ENCODE assay signal across 13 cellular contexts in the genomic region with DNA sequence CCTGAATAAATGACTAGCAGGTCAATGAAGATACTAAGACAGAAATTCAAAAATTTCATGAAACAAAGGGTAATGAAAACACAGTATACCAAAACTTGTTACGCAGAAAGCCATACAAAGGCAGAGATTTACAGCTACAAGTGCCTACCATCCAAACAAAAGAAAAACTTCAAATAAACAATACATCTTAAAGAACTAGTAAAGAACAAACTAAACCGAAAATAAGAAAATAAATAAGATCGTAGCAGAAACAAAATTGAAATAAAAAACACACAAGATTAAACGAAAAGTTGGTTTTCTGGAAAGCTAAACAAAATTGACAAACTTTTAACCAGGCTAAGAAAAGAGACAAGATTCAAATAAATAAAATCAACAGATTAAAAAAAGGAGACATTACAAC. TPM values are rescaled to one million over a fixed set of nuclear protein-coding genes. Genes with fewer than 3 reads are reported as not detected.
DNase-seq lines count a peak whose midpoint lies in the region; ATAC-seq and TF ChIP-seq lines count a peak whose summit lies in the region.
"Not testable (repeated sequence)": the region's sequence is repeated elsewhere in the genome, so short reads cannot be mapped to it uniquely, and the experiment has no call there.
"Had no signal": no experiment of that assay in that cellular context is flagged by ENCODE, and none has a peak within 500 bp of the region (broad histone marks: within the 10 kb centered on the region; RNA-seq: fewer than 3 reads in every experiment).

No MANE protein-coding gene starts in this region.

- H2AFZ ChIP-seq in Loucy (ENCODE audit: low read length); neural progenitor cell (replicated peaks): not testable (repeated sequence)

- H3K27me3 Mint-ChIP-seq in activated T-helper 1 cell treated with anti-CD3 and anti-CD28 coated beads, Interleukin-12 subunit alpha, Interleukin-12 subunit beta, Interleukin-2, Interleukin-4 antibody, amounts not matched to agents 30 ng/mL and 10 ng/mL and 1 ng/mL, durations not matched to agents 14 hours and 24 hours and 36 hours (ENCODE audit: insufficient read depth); activated naive CD8-positive, alpha-beta T cell treated with anti-CD3 and anti-CD28 coated beads, Interleukin-2, amount 10 ng/mL, durations not matched to agents 7 days and 5 days; immature natural killer cell (ENCODE audit: low read depth in 3 of 3); natural killer cell (ENCODE audit: low read depth in 2 of 2); neural progenitor cell (ENCODE audit: insufficient read depth, low read depth): not testable (repeated sequence)

- H3K27me3 ChIP-seq in BLaER1; Loucy (ENCODE audit: insufficient read depth, low read length, poor library complexity, severe bottlenecking); neural progenitor cell: not testable (repeated sequence)

- H3K27ac Mint-ChIP-seq in activated T-helper 1 cell treated with anti-CD3 and anti-CD28 coated beads, Interleukin-12 subunit alpha, Interleukin-12 subunit beta, Interleukin-2, Interleukin-4 antibody, amounts not matched to agents 30 ng/mL and 10 ng/mL and 1 ng/mL, durations not matched to agents 14 hours and 24 hours and 36 hours; activated naive CD8-positive, alpha-beta T cell treated with anti-CD3 and anti-CD28 coated beads, Interleukin-2, amount 10 ng/mL, durations not matched to agents 7 days and 5 days; immature natural killer cell; natural killer cell; neural progenitor cell: not testable (repeated sequence)

- H3F3A ChIP-seq in Loucy (ENCODE audit: low read depth); neural progenitor cell (ENCODE audit: low read depth): not testable (repeated sequence)

- peaks cover 63% of the 10 kb centered on the region for H3K79me2 ChIP-seq in Loucy (ENCODE audit: insufficient read depth, low read length)
- peaks cover 32% of the 10 kb centered on the region for H3K79me2 ChIP-seq in neural progenitor cell (ENCODE audit: low read depth)

- TF ChIP-seq CTCF in Loucy (conservative IDR thresholded peaks at IDR 0.05; ENCODE audit: low read length); natural killer cell (IDR thresholded peaks at IDR 0.05); neural progenitor cell (IDR thresholded peaks at IDR 0.05): not testable (repeated sequence)

- intact Hi-C loops in activated T-helper 1 cell treated with anti-CD3 and anti-CD28 coated beads, Interleukin-12 subunit alpha, Interleukin-12 subunit beta, Interleukin-2, Interleukin-4 antibody, amounts not matched to agents 30 ng/mL and 10 ng/mL and 1 ng/mL, durations not matched to agents 14 hours and 24 hours and 36 hours (cut with micrococcal nuclease); natural killer cell (cut with micrococcal nuclease): not testable (repeated sequence)

- H3K4me3 Mint-ChIP-seq in activated T-helper 1 cell treated with anti-CD3 and anti-CD28 coated beads, Interleukin-12 subunit alpha, Interleukin-12 subunit beta, Interleukin-2, Interleukin-4 antibody, amounts not matched to agents 30 ng/mL and 10 ng/mL and 1 ng/mL, durations not matched to agents 14 hours and 24 hours and 36 hours = peak overlapping the region; percentile 51
- peak overlapping the region; percentile 2 for H3K4me3 Mint-ChIP-seq in activated naive CD8-positive, alpha-beta T cell treated with anti-CD3 and anti-CD28 coated beads, Interleukin-2, amount 10 ng/mL, durations not matched to agents 7 days and 5 days
- peak overlapping the region in 3 of 5 donors; percentile 40 to 53 (median 53) for H3K4me3 Mint-ChIP-seq in immature natural killer cell
- peak overlapping the region; percentile 73 for H3K4me3 Mint-ChIP-seq in natural killer cell
- H3K4me3 Mint-ChIP-seq in neural progenitor cell = peak overlapping the region; percentile 41

- DNase-seq in activated T-helper 1 cell treated with anti-CD3 and anti-CD28 coated beads, Interleukin-12 subunit alpha, Interleukin-12 subunit beta, Interleukin-2, Interleukin-4 antibody, amounts not matched to agents 30 ng/mL and 10 ng/mL and 1 ng/mL, durations not matched to agents 14 hours and 24 hours and 36 hours (ENCODE audit: low spot score); activated naive CD8-positive, alpha-beta T cell treated with anti-CD3 and anti-CD28 coated beads, Interleukin-2, amount 10 ng/mL, durations not matched to agents 7 days and 5 days; immature natural killer cell; natural killer cell; neural progenitor cell (ENCODE audit: low spot score): not testable (repeated sequence)

- H3K9me3 Mint-ChIP-seq in activated T-helper 1 cell treated with anti-CD3 and anti-CD28 coated beads, Interleukin-12 subunit alpha, Interleukin-12 subunit beta, Interleukin-2, Interleukin-4 antibody, amounts not matched to agents 30 ng/mL and 10 ng/mL and 1 ng/mL, durations not matched to agents 14 hours and 24 hours and 36 hours; activated naive CD8-positive, alpha-beta T cell treated with anti-CD3 and anti-CD28 coated beads, Interleukin-2, amount 10 ng/mL, durations not matched to agents 7 days and 5 days; immature natural killer cell; natural killer cell; neural progenitor cell: not testable (repeated sequence)

- H3K4me3 ChIP-seq in BLaER1, neural progenitor cell: not testable (repeated sequence)
- H3K4me3 ChIP-seq in Loucy (ENCODE audit: low read length, poor library complexity, severe bottlenecking) = peak overlapping the region; percentile 56

- H3K4me2 ChIP-seq in BLaER1 = peak overlapping the region; percentile 32
- H3K4me2 ChIP-seq in Loucy (ENCODE audit: low read depth, low read length, poor library complexity, severe bottlenecking) = peak overlapping the region; percentile 59
- not testable (repeated sequence) for H3K4me2 ChIP-seq in neural progenitor cell

- peaks cover 12% of the 10 kb centered on the region for H3K4me1 ChIP-seq in BLaER1
- not testable (repeated sequence) for H3K4me1 ChIP-seq in Loucy (ENCODE audit: insufficient read depth, low read length, poor library complexity, severe bottlenecking); neural progenitor cell

- not testable (repeated sequence) for ATAC-seq in activated naive CD8-positive, alpha-beta T cell treated with anti-CD3 and anti-CD28 coated beads, Interleukin-2, amount 10 ng/mL, durations not matched to agents 7 days and 5 days (ENCODE audit: low read depth); natural killer cell

- peaks cover 37% of the 10 kb centered on the region for H3K36me3 ChIP-seq in BLaER1
- not testable (repeated sequence) for H3K36me3 ChIP-seq in Loucy (ENCODE audit: insufficient read depth, low read length); neural progenitor cell

- H3K9ac ChIP-seq in BLaER1, neural progenitor cell: not testable (repeated sequence)
- peak overlapping the region; percentile 27 for H3K9ac ChIP-seq in Loucy (ENCODE audit: low read depth, low read length, poor library complexity, severe bottlenecking)

- peaks cover 20% of the 10 kb centered on the region for H3K4me1 Mint-ChIP-seq in activated T-helper 1 cell treated with anti-CD3 and anti-CD28 coated beads, Interleukin-12 subunit alpha, Interleukin-12 subunit beta, Interleukin-2, Interleukin-4 antibody, amounts not matched to agents 30 ng/mL and 10 ng/mL and 1 ng/mL, durations not matched to agents 14 hours and 24 hours and 36 hours (ENCODE audit: low read depth)
- peaks cover 17% of the 10 kb centered on the region for H3K4me1 Mint-ChIP-seq in activated naive CD8-positive, alpha-beta T cell treated with anti-CD3 and anti-CD28 coated beads, Interleukin-2, amount 10 ng/mL, durations not matched to agents 7 days and 5 days
- H3K4me1 Mint-ChIP-seq in immature natural killer cell (peaks cover 23 to 25% of the 10 kb centered on the region in 2 donors), natural killer cell (peaks cover 16 to 34% of the 10 kb centered on the region in 2 donors)
- not testable (repeated sequence) for H3K4me1 Mint-ChIP-seq in neural progenitor cell

- not testable (repeated sequence) for H3K9me2 ChIP-seq in Loucy (replicated peaks; ENCODE audit: low read depth, low read length)

- POLR2A ChIA-PET in activated naive CD8-positive, alpha-beta T cell treated with anti-CD3 and anti-CD28 coated beads, Interleukin-2, amount 10 ng/mL, durations not matched to agents 7 days and 5 days (lab: Charles Lee) = not testable (repeated sequence)

- not testable (repeated sequence) for H3K27ac ChIP-seq in BLaER1, neural progenitor cell

- H3K36me3 Mint-ChIP-seq in activated T-helper 1 cell treated with anti-CD3 and anti-CD28 coated beads, Interleukin-12 subunit alpha, Interleukin-12 subunit beta, Interleukin-2, Interleukin-4 antibody, amounts not matched to agents 30 ng/mL and 10 ng/mL and 1 ng/mL, durations not matched to agents 14 hours and 24 hours and 36 hours (ENCODE audit: low read depth); activated naive CD8-positive, alpha-beta T cell treated with anti-CD3 and anti-CD28 coated beads, Interleukin-2, amount 10 ng/mL, durations not matched to agents 7 days and 5 days; immature natural killer cell; natural killer cell; neural progenitor cell: not testable (repeated sequence)

- peaks cover 47% of the 10 kb centered on the region for H4K20me1 ChIP-seq in BLaER1
- peaks cover 10% of the 10 kb centered on the region for H4K20me1 ChIP-seq in Loucy (ENCODE audit: insufficient read depth, low read length, poor library complexity, severe bottlenecking)
- H4K20me1 ChIP-seq in neural progenitor cell (ENCODE audit: low read depth) = peaks cover 24% of the 10 kb centered on the region

- not testable (repeated sequence) for H3K9me3 ChIP-seq in BLaER1; Loucy (ENCODE audit: insufficient read depth, low read depth, low read length); neural progenitor cell (ENCODE audit: low read depth)

RNA-seq across cellular contexts. Expression of a gene that starts 51.5 kb away (rescaled TPM):
- not detected in 2 replicates for total RNA-seq in activated T-helper 1 cell treated with anti-CD3 and anti-CD28 coated beads, Interleukin-12 subunit alpha, Interleukin-12 subunit beta, Interleukin-2, Interleukin-4 antibody, amounts not matched to agents 30 ng/mL and 10 ng/mL and 1 ng/mL, durations not matched to agents 14 hours and 24 hours and 36 hours
- total RNA-seq in activated naive CD8-positive, alpha-beta T cell treated with anti-CD3 and anti-CD28 coated beads, Interleukin-2, amount 10 ng/mL, durations not matched to agents 7 days and 5 days = not detected
- not detected for polyA plus RNA-seq in immature natural killer cell
- not detected for total RNA-seq in natural killer cell
- not detected in 2 replicates for total RNA-seq in neural progenitor cell (ENCODE audit: low replicate concordance)
- total RNA-seq: B cell, H1, PC-9, Right ventricle myocardium inferior, RPMI7951 had no signal
- polyA plus RNA-seq: CD14-positive monocyte, H1 had no signal

Comparison
In these comparisons a context has a peak if more than half of its experiments do, and no peak if none do; other contexts are left out.
1. H3K4me3 Mint-ChIP-seq: peak in every context shown above with its lines; median percentile 73 in natural killer cell; 53 in immature natural killer cell; 51 in activated T-helper 1 cell treated with anti-CD3 and anti-CD28 coated beads, Interleukin-12 subunit alpha, Interleukin-12 subunit beta, Interleukin-2, Interleukin-4 antibody, amounts not matched to agents 30 ng/mL and 10 ng/mL and 1 ng/mL, durations not matched to agents 14 hours and 24 hours and 36 hours; 41 in neural progenitor cell; 2 in activated naive CD8-positive, alpha-beta T cell treated with anti-CD3 and anti-CD28 coated beads, Interleukin-2, amount 10 ng/mL, durations not matched to agents 7 days and 5 days.